Comparison of ENCODE assay signal across 9 cellular contexts in the genomic region with DNA sequence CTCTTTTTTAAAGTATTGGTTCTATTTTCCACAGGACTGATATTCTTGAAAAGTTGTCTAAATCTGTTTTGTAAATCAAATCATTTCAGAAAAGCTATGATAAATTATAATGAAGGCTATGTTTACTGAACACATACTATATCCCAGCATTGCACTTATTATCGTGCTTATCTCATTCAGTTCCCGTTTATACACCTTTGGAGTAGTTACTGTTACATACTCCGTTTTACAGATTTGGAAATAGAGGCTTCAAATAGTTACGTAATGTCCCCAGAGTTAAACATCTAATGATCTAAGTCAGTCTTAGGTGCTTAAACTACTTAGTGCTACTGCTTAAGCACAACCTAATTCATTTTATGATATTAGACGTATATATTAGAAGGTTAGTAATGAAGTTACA. TPM values are rescaled to one million over a fixed set of nuclear protein-coding genes. Genes with fewer than 3 reads are reported as not detected.
DNase-seq lines count a peak whose midpoint lies in the region; ATAC-seq and TF ChIP-seq lines count a peak whose summit lies in the region.
"Had no signal": no experiment of that assay in that cellular context is flagged by ENCODE, and none has a peak within 500 bp of the region (broad histone marks: within the 10 kb centered on the region; RNA-seq: fewer than 3 reads in every experiment).

No MANE protein-coding gene starts in this region.

- no peak for ATAC-seq in foreskin keratinocyte
- ATAC-seq in activated CD8-positive, alpha-beta memory T cell treated with anti-CD3 and anti-CD28 coated beads, Interleukin-2, amount 10 ng/mL, durations not matched to agents 7 days and 5 days = no peak
- ATAC-seq in HG02678 (IDR thresholded peaks at IDR 0.05; ENCODE audit: unreplicated experiment) = no peak

- peaks cover 4% of the 10 kb centered on the region for H3K27me3 Mint-ChIP-seq in activated CD8-positive, alpha-beta memory T cell treated with anti-CD3 and anti-CD28 coated beads, Interleukin-2, amount 10 ng/mL, durations not matched to agents 7 days and 5 days
- H3K27me3 Mint-ChIP-seq: stimulated activated naive CD8-positive, alpha-beta T cell treated with anti-CD3 and anti-CD28 coated beads, Interleukin-15, amount 100 ng/mL, for 72 hours had no signal

- H3K9me3 Mint-ChIP-seq in activated CD8-positive, alpha-beta memory T cell treated with anti-CD3 and anti-CD28 coated beads, Interleukin-2, amount 10 ng/mL, durations not matched to agents 7 days and 5 days (ENCODE audit: low read depth) = no peaks in the 10 kb centered on the region
- H3K9me3 Mint-ChIP-seq: stimulated activated naive CD8-positive, alpha-beta T cell treated with anti-CD3 and anti-CD28 coated beads, Interleukin-15, amount 100 ng/mL, for 72 hours had no signal

- H3K27ac ChIP-seq in SJCRH30 (peak overlapping the region; percentile 97), foreskin keratinocyte (peak overlapping the region; percentile 98)

- no peak for TF ChIP-seq CTCF in foreskin keratinocyte (conservative IDR thresholded peaks at IDR 0.05)

- H3K9me3 ChIP-seq in ES-I3 (ENCODE audit: control insufficient read depth, insufficient read depth, low read length) (no peaks in the 10 kb centered on the region), SJCRH30 (replicated peaks) (no peaks in the 10 kb centered on the region)

- peaks cover 22% of the 10 kb centered on the region for H3K4me1 Mint-ChIP-seq in activated CD8-positive, alpha-beta memory T cell treated with anti-CD3 and anti-CD28 coated beads, Interleukin-2, amount 10 ng/mL, durations not matched to agents 7 days and 5 days

- no peak overlapping the region for H3K27ac Mint-ChIP-seq in activated CD8-positive, alpha-beta memory T cell treated with anti-CD3 and anti-CD28 coated beads, Interleukin-2, amount 10 ng/mL, durations not matched to agents 7 days and 5 days
- H3K27ac Mint-ChIP-seq: stimulated activated naive CD8-positive, alpha-beta T cell treated with anti-CD3 and anti-CD28 coated beads, Interleukin-15, amount 100 ng/mL, for 72 hours had no signal

- DNase-seq in SJCRH30 (no peak), foreskin keratinocyte (no peak), skeletal muscle cell (ENCODE audit: low read depth) (no peak), middle frontal gyrus (ENCODE audit: extremely low spot score, low spot score) (no peak)
- no peak for DNase-seq in activated CD8-positive, alpha-beta memory T cell treated with anti-CD3 and anti-CD28 coated beads, Interleukin-2, amount 10 ng/mL, durations not matched to agents 7 days and 5 days
- DNase-seq in activated CD8-positive, alpha-beta memory T cell treated with anti-CD3 and anti-CD28 coated beads, Interleukin-2, amount 50 U/mL, for 48 hours = no peak

- H3K4me1 ChIP-seq in ES-I3 (ENCODE audit: insufficient read depth, low read length) (peaks cover 17% of the 10 kb centered on the region; the same call in 1 of the 2 replicates), SJCRH30 (no peaks in the 10 kb centered on the region), foreskin keratinocyte (peaks cover 5% of the 10 kb centered on the region)

- peak overlapping the region; percentile 96 for H3K9ac ChIP-seq in ES-I3 (ENCODE audit: low read depth, low read length)

- no peak overlapping the region for H3K4me3 Mint-ChIP-seq in activated CD8-positive, alpha-beta memory T cell treated with anti-CD3 and anti-CD28 coated beads, Interleukin-2, amount 10 ng/mL, durations not matched to agents 7 days and 5 days

- H3K4me3 ChIP-seq in SJCRH30 = peak overlapping the region; percentile 79
- peak overlapping the region; percentile 86 for H3K4me3 ChIP-seq in skeletal muscle cell (ENCODE audit: low read depth, low read length)

- H3K27me3 ChIP-seq in SJCRH30 = no peaks in the 10 kb centered on the region
- H3K27me3 ChIP-seq in foreskin keratinocyte = no peaks in the 10 kb centered on the region

- H3K36me3 ChIP-seq in ES-I3 (ENCODE audit: insufficient read depth, low read length) (no peaks in the 10 kb centered on the region), SJCRH30 (peaks cover 9% of the 10 kb centered on the region; the same call in 1 of the 2 replicates)

- CTCF ChIA-PET in activated CD8-positive, alpha-beta memory T cell treated with anti-CD3 and anti-CD28 coated beads, Interleukin-2, amount 10 ng/mL, durations not matched to agents 7 days and 5 days (lab: Charles Lee) = interaction anchor here (0.9 to 2.4 kb wide), 8 partner anchors 11 to 338 kb away, joined by 3 to 11 read pairs (median 4); a partner anchor contains a TSS

- H3K36me3 Mint-ChIP-seq in activated CD8-positive, alpha-beta memory T cell treated with anti-CD3 and anti-CD28 coated beads, Interleukin-2, amount 10 ng/mL, durations not matched to agents 7 days and 5 days = peaks cover 19% of the 10 kb centered on the region

RNA-seq across cellular contexts. Expression of a gene that starts 1.2 kb away (rescaled TPM):
- total RNA-seq in SJCRH30 (2014; rRNA removed; shearing (Covaris generic)) = 210 and 212 TPM in 2 replicates
- 99.3 and 104 TPM in 2 replicates for total RNA-seq in foreskin keratinocyte
- polyA plus RNA-seq in foreskin keratinocyte = 55.6 and 63.5 TPM in 2 replicates
- 100 to 1,000 TPM; 119 to 120 TPM for total RNA-seq in activated CD8-positive, alpha-beta memory T cell treated with anti-CD3 and anti-CD28 coated beads, Interleukin-2, amount 10 ng/mL, durations not matched to agents 7 days and 5 days

RNA-seq across cellular contexts. Expression of a gene that starts 49.0 kb away (rescaled TPM):
- total RNA-seq in SJCRH30 (2014; rRNA removed; shearing (Covaris generic)) = 27.7 and 34.3 TPM in 2 replicates
- 13.3 and 14.7 TPM in 2 replicates for total RNA-seq in foreskin keratinocyte
- 5.6 and 6.5 TPM in 2 replicates for polyA plus RNA-seq in foreskin keratinocyte
- 10 to 100 TPM; 21.1 to 26.5 TPM for total RNA-seq in activated CD8-positive, alpha-beta memory T cell treated with anti-CD3 and anti-CD28 coated beads, Interleukin-2, amount 10 ng/mL, durations not matched to agents 7 days and 5 days
